In genomic region chr2:216370961-216371633, GRCh38 we compare ENCODE assay signal across 10 cellular contexts. TPM values are rescaled to one million over a fixed set of nuclear protein-coding genes. Genes with fewer than 3 reads are reported as not detected.
A peak's percentile ranks its signal among the peaks of the same experiment; 100 is the strongest.
DNase-seq lines count a peak whose midpoint lies in the region; ATAC-seq and TF ChIP-seq lines count a peak whose summit lies in the region.
"Had no signal": no experiment of that assay in that cellular context is flagged by ENCODE, and none has a peak within 500 bp of the region (broad histone marks: within the 10 kb centered on the region; RNA-seq: fewer than 3 reads in every experiment).

No MANE protein-coding gene starts in this region.

- intact Hi-C loops in Panc1 (cut with micrococcal nuclease; ENCODE audit: unreplicated experiment): no loop called here

- H3K4me1 Mint-ChIP-seq in progenitor cell of endocrine pancreas (ENCODE audit: low read depth): peaks cover 5% of the 10 kb centered on the region

- H3K4me1 ChIP-seq in Panc1 (ENCODE audit: control insufficient read depth, insufficient read depth, low read length): peaks cover 14% of the 10 kb centered on the region; the same call in 1 of the 2 replicates

- peak overlapping the region; percentile 57 for H3K4me3 Mint-ChIP-seq in progenitor cell of endocrine pancreas (ENCODE audit: low read depth)

- in situ Hi-C loops in Panc1 (cut with HindIII; ENCODE audit: low pct_unique_long_range_greater_than_20kb, low sequenced_read_pairs) (no loop called here), GM13977 (cut with MboI; ENCODE audit: low pct_unique_long_range_greater_than_20kb, low sequenced_read_pairs, unreplicated experiment) (no loop called here)

- DNase-seq in DMS 273 (lab: John Stamatoyannopoulos, UW; ENCODE audit: unreplicated experiment): peak; percentile 45
- DNase-seq in DMS 273 treated with DMSO at 0.1 percent for 48 hours (lab: John Stamatoyannopoulos, UW): no peak
- no peak for DNase-seq in Panc1 (ENCODE audit: low read depth, low spot score)
- no peak for DNase-seq in fibroblast of the aortic adventitia (ENCODE audit: low read depth)
- DNase-seq in progenitor cell of endocrine pancreas (ENCODE audit: low spot score, unreplicated experiment): no peak
- DNase-seq in RPMI8226: no peak
- DNase-seq in GM13977 (ENCODE audit: low spot score): no peak

- no peaks in the 10 kb centered on the region for H3K36me3 ChIP-seq in Panc1 (ENCODE audit: control insufficient read depth, insufficient read depth, low read length)

- no peaks in the 10 kb centered on the region for H3K36me3 Mint-ChIP-seq in progenitor cell of endocrine pancreas (ENCODE audit: insufficient read depth)

- no peak overlapping the region for H3K27ac Mint-ChIP-seq in progenitor cell of endocrine pancreas

- peaks cover 25% of the 10 kb centered on the region for H3K27me3 ChIP-seq in Panc1 (ENCODE audit: control insufficient read depth, insufficient read depth, low read length)

- no peak for TF ChIP-seq CTCF in Panc1 (IDR thresholded peaks at IDR 0.05)
- TF ChIP-seq CTCF in fibroblast of the aortic adventitia (IDR thresholded peaks at IDR 0.05; ENCODE audit: insufficient read depth, low read length): no peak
- TF ChIP-seq CTCF in progenitor cell of endocrine pancreas (IDR thresholded peaks at IDR 0.05; ENCODE audit: unreplicated experiment): no peak
- no peak for TF ChIP-seq CTCF in GM13977 (IDR thresholded peaks at IDR 0.05; ENCODE audit: extremely low read depth, insufficient read depth, missing control alignments)

- ATAC-seq in Panc1 (peak; percentile 35; the same call in 1 of the 2 replicates), GM18909 (IDR thresholded peaks at IDR 0.05; ENCODE audit: poor library complexity, unreplicated experiment) (no peak)

- BruUV-seq in Panc1 (replicated peaks; lab: Mats Ljungman, UMichigan): no TSS peak

- POLR2A ChIA-PET in Panc1 (lab: Charles Lee): no interaction called here

- H3K27me3 Mint-ChIP-seq in progenitor cell of endocrine pancreas: peaks cover 84% of the 10 kb centered on the region

- H3K4me3 ChIP-seq in Panc1 (ENCODE audit: low read depth in 2 of 2, low read length in 2 of 2): peak overlapping the region; percentile 28 to 38
- peak overlapping the region; percentile 80 for H3K4me3 ChIP-seq in fibroblast of the aortic adventitia (ENCODE audit: low read depth, low read length)
- H3K4me3 ChIP-seq: K562 had no signal

- H3K9me3 ChIP-seq in Panc1 (ENCODE audit: control insufficient read depth, insufficient read depth, low read depth, low read length): no peaks in the 10 kb centered on the region

- H3K9me3 Mint-ChIP-seq in progenitor cell of endocrine pancreas (ENCODE audit: low read depth): no peaks in the 10 kb centered on the region

- H3K27ac ChIP-seq in Panc1 (ENCODE audit: low read length): no peak overlapping the region
- H3K27ac ChIP-seq: 22Rv1 had no signal

- CTCF ChIA-PET in Panc1 (lab: Charles Lee): no interaction called here

RNA-seq across cellular contexts. Expression of gene MARCHF4, which starts 1.2 kb away (rescaled TPM):
- total RNA-seq in Panc1 (2021; ENCODE audit: unreplicated experiment): 1.3 TPM
- 0.62 TPM for polyA plus RNA-seq in Panc1 (2012; ENCODE audit: insufficient read length)
- 0.57 and 1.3 TPM in 2 replicates for total RNA-seq in fibroblast of the aortic adventitia (ENCODE audit: low replicate concordance)
- total RNA-seq in progenitor cell of endocrine pancreas: 2.0 and 2.2 TPM in 2 replicates
- total RNA-seq: K562 had no signal

RNA-seq across cellular contexts. Expression of gene SMARCAL1, which starts 41.2 kb away (rescaled TPM):
- total RNA-seq in Panc1 (2021; ENCODE audit: unreplicated experiment): 26.4 TPM
- 27.8 TPM for polyA plus RNA-seq in Panc1 (2012; ENCODE audit: insufficient read length)
- total RNA-seq in fibroblast of the aortic adventitia (ENCODE audit: low replicate concordance): 20.6 and 32.8 TPM in 2 replicates
- total RNA-seq in progenitor cell of endocrine pancreas: 38.1 and 40.3 TPM in 2 replicates
